1 cellular context compared by ENCODE assay signal in the genomic region with DNA sequence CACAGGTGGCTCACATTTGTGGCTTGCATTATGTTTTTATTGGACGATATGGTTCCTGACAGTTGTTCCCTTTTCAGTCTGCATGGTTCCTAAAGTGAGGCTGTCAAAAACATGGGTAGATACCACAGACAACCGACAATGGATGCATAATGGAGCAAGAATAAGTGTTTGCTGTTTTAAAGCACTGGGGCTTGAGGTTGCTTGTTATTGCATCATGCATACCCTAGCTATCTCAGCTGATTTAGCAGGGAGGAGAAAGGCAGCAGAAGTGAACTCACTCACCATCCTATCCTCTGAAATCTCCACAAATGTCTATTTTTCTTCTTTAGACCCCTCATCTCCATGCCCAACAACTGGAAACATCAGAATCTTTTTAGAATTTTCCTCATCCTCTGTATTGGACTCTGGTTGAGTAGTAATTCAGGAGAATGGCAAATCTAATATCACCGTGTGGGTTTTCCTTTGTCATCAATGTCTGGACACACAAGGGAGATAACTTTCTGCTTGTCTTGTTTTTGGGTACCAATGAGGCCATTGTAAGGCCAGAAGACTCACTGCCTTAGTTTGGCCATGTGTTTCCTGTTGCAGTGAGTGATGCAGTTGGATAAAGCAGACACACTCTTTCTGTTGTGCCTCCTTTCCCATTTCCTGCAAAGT.
A peak's percentile ranks its signal among the peaks of the same experiment; 100 is the strongest.
TF ChIP-seq lines count a peak whose summit lies in the region.

No MANE protein-coding gene starts in this region.

TF ChIP-seq in K562, 482 proteins besides CTCF, POLR2A, EP300 and RAD21 (continued from another document):
- TF ChIP-seq, protein P1, sequence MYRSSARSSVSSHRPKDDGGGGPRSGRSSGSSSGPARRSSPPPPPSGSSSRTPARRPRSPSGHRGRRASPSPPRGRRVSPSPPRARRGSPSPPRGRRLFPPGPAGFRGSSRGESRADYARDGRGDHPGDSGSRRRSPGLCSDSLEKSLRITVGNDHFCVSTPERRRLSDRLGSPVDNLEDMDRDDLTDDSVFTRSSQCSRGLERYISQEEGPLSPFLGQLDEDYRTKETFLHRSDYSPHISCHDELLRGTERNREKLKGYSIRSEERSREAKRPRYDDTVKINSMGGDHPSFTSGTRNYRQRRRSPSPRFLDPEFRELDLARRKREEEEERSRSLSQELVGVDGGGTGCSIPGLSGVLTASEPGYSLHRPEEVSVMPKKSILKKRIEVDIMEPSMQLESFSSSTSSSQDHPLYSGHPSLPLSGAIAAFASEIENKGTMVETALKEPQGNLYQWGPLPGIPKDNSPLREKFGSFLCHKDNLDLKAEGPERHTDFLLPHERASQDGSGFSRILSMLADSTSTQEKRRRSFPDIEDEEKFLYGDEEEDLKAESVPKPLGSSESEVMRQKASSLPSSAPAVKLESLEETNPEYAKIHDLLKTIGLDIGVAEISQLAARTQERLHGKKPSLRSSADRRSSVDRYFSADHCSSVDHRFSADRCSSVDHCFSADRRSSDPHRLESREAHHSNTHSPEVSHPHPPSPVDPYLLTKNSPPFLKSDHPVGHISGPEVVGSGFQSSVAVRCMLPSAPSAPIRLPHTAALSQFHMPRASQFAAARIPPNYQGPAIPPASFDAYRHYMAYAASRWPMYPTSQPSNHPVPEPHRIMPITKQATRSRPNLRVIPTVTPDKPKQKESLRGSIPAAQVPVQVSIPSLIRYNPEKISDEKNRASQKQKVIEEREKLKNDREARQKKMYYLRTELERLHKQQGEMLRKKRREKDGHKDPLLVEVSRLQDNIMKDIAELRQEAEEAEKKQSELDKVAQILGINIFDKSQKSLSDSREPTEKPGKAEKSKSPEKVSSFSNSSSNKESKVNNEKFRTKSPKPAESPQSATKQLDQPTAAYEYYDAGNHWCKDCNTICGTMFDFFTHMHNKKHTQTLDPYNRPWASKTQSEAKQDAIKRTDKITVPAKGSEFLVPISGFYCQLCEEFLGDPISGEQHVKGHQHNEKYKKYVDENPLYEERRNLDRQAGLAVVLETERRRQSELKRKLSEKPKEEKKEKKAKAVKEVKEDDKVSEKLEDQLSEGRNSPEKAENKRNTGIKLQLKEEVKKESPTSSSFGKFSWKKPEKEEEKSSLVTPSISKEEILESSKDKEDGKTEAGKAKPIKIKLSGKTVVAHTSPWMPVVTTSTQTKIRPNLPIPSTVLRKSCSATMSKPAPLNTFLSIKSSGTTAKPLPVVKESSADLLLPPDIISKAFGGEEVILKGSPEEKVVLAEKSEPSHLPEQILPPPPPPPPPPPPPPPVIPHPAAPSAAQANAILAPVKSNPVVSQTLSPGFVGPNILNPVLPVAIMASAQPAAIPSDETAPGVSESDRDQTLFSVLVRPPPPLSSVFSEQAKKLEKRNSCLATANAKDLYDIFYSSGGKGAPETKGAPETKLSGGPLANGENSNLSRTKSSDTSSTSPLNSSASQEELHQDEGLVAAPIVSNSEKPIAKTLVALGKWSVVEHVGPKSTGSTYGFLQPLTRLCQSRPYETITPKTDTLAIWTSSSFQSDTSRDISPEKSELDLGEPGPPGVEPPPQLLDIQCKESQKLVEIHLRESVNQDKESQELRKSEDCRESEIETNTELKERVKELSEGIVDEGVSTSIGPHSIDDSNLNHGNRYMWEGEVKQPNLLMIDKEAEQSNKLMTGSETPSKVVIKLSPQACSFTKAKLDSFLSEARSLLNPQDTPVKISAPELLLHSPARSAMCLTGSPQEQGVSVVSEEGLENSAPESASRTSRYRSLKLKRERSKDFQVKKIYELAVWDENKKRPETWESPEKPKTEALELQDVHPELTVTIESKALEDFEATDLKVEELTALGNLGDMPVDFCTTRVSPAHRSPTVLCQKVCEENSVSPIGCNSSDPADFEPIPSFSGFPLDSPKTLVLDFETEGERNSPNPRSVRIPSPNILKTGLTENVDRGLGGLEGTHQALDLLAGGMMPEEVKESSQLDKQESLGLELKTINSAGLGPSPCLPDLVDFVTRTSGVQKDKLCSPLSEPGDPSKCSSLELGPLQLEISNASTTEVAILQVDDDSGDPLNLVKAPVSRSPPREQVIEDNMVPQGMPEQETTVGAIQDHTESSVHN (IDR thresholded peaks at IDR 0.05; ENCODE audit: borderline replicate concordance in 1 of 2, low read depth in 1 of 2), result peak; percentile 90 to 96
- no peak for TF ChIP-seq SIRT6 (IDR thresholded peaks at IDR 0.05; ENCODE audit: low read depth, low read length)
- TF ChIP-seq TEAD1 (CRISPR knock-in tag; IDR thresholded peaks at IDR 0.05), result peak; percentile 51 to 90; a peak in 3 of 4 replicates
